In the genomic region with DNA sequence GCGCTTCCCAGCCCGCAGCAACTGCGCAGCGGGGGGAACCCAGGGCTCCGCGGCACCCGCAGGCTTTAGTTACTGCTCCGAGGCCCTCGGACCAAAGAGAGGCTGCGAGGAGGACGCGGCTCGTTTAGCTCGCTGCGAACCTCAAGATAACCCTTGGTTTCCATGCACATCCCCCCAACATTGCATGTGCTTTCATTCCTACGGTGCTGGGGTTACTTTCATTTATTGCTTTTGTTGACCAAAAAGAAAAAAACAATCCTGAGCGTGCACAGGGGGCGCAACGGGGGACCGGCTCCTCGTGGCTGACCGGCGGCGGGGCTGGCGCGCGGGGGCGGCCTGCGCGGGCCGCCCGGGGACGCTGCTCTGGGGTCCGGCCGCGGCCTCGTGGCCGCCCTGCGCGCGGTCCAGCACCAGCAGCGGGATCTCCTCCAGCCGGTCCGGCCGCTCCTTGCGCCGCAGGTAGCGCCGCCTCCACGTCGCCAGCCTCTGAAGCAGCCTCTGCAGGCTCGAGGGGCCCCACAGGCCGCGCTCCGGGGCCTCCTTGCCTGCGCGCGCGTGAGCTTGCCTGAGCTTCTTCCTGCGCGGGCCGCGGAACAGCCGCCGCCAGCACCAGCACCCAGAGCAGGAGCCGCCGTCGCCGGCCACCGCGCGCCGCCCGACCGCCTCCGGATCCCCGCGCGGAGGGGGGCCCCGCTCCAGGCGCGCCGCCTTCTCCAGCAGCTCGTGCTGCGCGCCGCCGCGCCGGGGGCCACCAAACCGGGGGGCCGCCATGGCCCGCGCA, we compare ENCODE assay signal across 8 cellular contexts.
DNase-seq lines count a peak whose midpoint lies in the region; ATAC-seq and TF ChIP-seq lines count a peak whose summit lies in the region.

No MANE protein-coding gene starts in this region.

- H3K4me2 ChIP-seq in hepatocyte: peak overlapping the region; percentile 95

- H3K27ac Mint-ChIP-seq in activated CD4-positive, alpha-beta T cell treated with anti-CD3 and anti-CD28 coated beads for 36 hours: peak overlapping the region; percentile 67

- POLR2A ChIA-PET in activated CD4-positive, alpha-beta T cell treated with anti-CD3 and anti-CD28 coated beads for 36 hours (lab: Charles Lee): interaction anchor here (0.6 to 1.0 kb wide), 3 partner anchors 18 to 62 kb away, joined by 3 to 10 read pairs (median 3); no protein-coding TSS in a partner anchor

- CTCF ChIA-PET in activated CD4-positive, alpha-beta T cell treated with anti-CD3 and anti-CD28 coated beads for 36 hours (lab: Charles Lee): interaction anchor here (1.0 to 1.2 kb wide), 2 partner anchors 29 to 71 kb away, joined by 3 read pairs; no protein-coding TSS in a partner anchor

- H2AFZ ChIP-seq in hepatocyte: peak overlapping the region; percentile 93

- peak overlapping the region; percentile 65 for H3K4me3 ChIP-seq in hepatocyte

- H3K9me3 Mint-ChIP-seq in activated CD4-positive, alpha-beta T cell treated with anti-CD3 and anti-CD28 coated beads for 36 hours (ENCODE audit: low read depth): no peaks in the 10 kb centered on the region

- peak; percentile 58 for DNase-seq in activated CD4-positive, alpha-beta T cell treated with anti-CD3 and anti-CD28 coated beads for 36 hours
- DNase-seq in activated CD4-positive, alpha-beta T cell treated with anti-CD3 and anti-CD28 coated beads, Interleukin-2, amount 50 U/mL, for 4 hours: no peak
- peak; percentile 5 for DNase-seq in NCI-H774 (lab: John Stamatoyannopoulos, UW)
- peak; percentile 76 for DNase-seq in astrocyte of the hippocampus (ENCODE audit: low read depth, low spot score)
- DNase-seq in hepatocyte (ENCODE audit: low spot score): peak; percentile 59
- peak; percentile 33 for DNase-seq in putamen (ENCODE audit: low spot score)

- peak overlapping the region; percentile 74 for H3K4me3 Mint-ChIP-seq in activated CD4-positive, alpha-beta T cell treated with anti-CD3 and anti-CD28 coated beads for 36 hours

- no peaks in the 10 kb centered on the region for H3K4me1 ChIP-seq in hepatocyte (ENCODE audit: insufficient read depth)

- ATAC-seq in activated CD4-positive, alpha-beta T cell treated with anti-CD3 and anti-CD28 coated beads for 36 hours: peak; percentile 73
- ATAC-seq in HG02970 (IDR thresholded peaks at IDR 0.05; ENCODE audit: low FRiP score, unreplicated experiment) (no peak), HG03139 (IDR thresholded peaks at IDR 0.05; ENCODE audit: unreplicated experiment) (no peak)

- H4K20me1 ChIP-seq in hepatocyte (ENCODE audit: insufficient read depth, poor library complexity, severe bottlenecking): no peaks in the 10 kb centered on the region

- peaks cover 10% of the 10 kb centered on the region for H3K4me1 Mint-ChIP-seq in activated CD4-positive, alpha-beta T cell treated with anti-CD3 and anti-CD28 coated beads for 36 hours

- peaks cover 10% of the 10 kb centered on the region for H3K27me3 Mint-ChIP-seq in activated CD4-positive, alpha-beta T cell treated with anti-CD3 and anti-CD28 coated beads for 36 hours

- no peaks in the 10 kb centered on the region for H3K36me3 Mint-ChIP-seq in activated CD4-positive, alpha-beta T cell treated with anti-CD3 and anti-CD28 coated beads for 36 hours (ENCODE audit: low read depth)

- no peaks in the 10 kb centered on the region for H3K36me3 ChIP-seq in hepatocyte (replicated peaks; ENCODE audit: insufficient read depth, low read depth)

- intact Hi-C loops in activated CD4-positive, alpha-beta T cell treated with anti-CD3 and anti-CD28 coated beads for 36 hours (cut with DNase I, micrococcal nuclease): no loop called here

- H3K9me2 ChIP-seq in hepatocyte (replicated peaks; ENCODE audit: insufficient read depth): no peaks in the 10 kb centered on the region

- no peaks in the 10 kb centered on the region for H3K79me2 ChIP-seq in hepatocyte

- no peak overlapping the region for H3K27ac ChIP-seq in hepatocyte

- no peak for TF ChIP-seq CTCF in hepatocyte (IDR thresholded peaks at IDR 0.05; ENCODE audit: poor library complexity)

- no peaks in the 10 kb centered on the region for H3K9me3 ChIP-seq in hepatocyte (ENCODE audit: low read depth)

- 4% methylated on average over 83 of the region's 94 CpGs for WGBS in hepatocyte (ENCODE audit: low lambda C conversion rate, missing lambda C conversion rate)

- no peaks in the 10 kb centered on the region for H3K27me3 ChIP-seq in hepatocyte

Comparison
In these comparisons a context has a peak if more than half of its experiments do, and no peak if none do; other contexts are left out.
1. DNase-seq: peak in activated CD4-positive, alpha-beta T cell treated with anti-CD3 and anti-CD28 coated beads for 36 hours (single experiment), NCI-H774 (single experiment), astrocyte of the hippocampus (single experiment), hepatocyte (single experiment) and putamen (single experiment); none in activated CD4-positive, alpha-beta T cell treated with anti-CD3 and anti-CD28 coated beads, Interleukin-2, amount 50 U/mL, for 4 hours (0 of 2).